In the genomic region with DNA sequence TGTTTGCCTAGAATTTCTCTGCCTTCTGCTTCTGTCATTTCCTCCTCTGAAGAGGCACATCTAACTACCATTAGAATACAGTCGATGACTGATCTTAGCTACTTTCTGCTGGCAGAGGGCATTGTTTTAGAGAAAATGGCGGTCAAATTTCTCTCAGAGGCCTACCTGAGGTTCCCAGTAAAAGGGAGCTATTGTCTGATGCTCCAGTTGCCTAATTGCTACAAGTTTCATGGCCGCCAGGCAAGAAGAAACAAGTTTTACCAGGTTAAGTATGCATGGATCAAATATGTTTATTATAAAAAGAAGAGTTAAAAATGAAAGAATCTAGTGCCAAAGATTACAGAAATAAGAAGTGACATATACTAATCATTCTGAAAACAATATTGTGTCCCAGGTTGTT, we compare ENCODE assay signal across 24 cellular contexts.
DNase-seq lines count a peak whose midpoint lies in the region; FAIRE-seq and TF ChIP-seq lines count a peak whose summit lies in the region.
"Had no signal": no experiment of that assay in that cellular context is flagged by ENCODE, and none has a peak within 500 bp of the region (broad histone marks: within the 10 kb centered on the region; RNA-seq: fewer than 3 reads in every experiment).

No MANE protein-coding gene starts in this region.

- no peaks in the 10 kb centered on the region for H3K4me1 Mint-ChIP-seq in MCF 10A (ENCODE audit: insufficient read depth, unreplicated experiment)
- H3K4me1 Mint-ChIP-seq: CD14-positive monocyte; CD8-positive, alpha-beta memory T cell had no signal

- H3K4me3 Mint-ChIP-seq in MCF 10A (ENCODE audit: unreplicated experiment) = no peak overlapping the region
- H3K4me3 Mint-ChIP-seq: CD14-positive monocyte; CD4-positive, alpha-beta T cell; CD8-positive, alpha-beta memory T cell had no signal

- no peak for TF ChIP-seq CTCF in breast epithelium (IDR thresholded peaks at IDR 0.05)
- TF ChIP-seq CTCF in MCF 10A (IDR thresholded peaks at IDR 0.05; ENCODE audit: unreplicated experiment) = no peak
- no peak for TF ChIP-seq CTCF in epithelial cell of esophagus (IDR thresholded peaks at IDR 0.05; ENCODE audit: insufficient read depth, low read depth, low read length, missing control alignments)
- no peak for TF ChIP-seq CTCF in keratinocyte (optimal IDR thresholded peaks at IDR 0.05 in 1 of 3, IDR thresholded peaks at IDR 0.05 in 1 of 3, conservative IDR thresholded peaks at IDR 0.05 in 1 of 3; ENCODE audit: extremely low read depth in 1 of 3, insufficient read depth in 2 of 3, low read length in 3 of 3)

- no peaks in the 10 kb centered on the region for H3K9me3 ChIP-seq in breast epithelium
- H3K9me3 ChIP-seq in keratinocyte (ENCODE audit: control insufficient read depth, low read depth, low read length) = no peaks in the 10 kb centered on the region
- H3K9me3 ChIP-seq: A549, BE2C, BLaER1 had no signal

- H3K27ac ChIP-seq in breast epithelium (peak overlapping the region; percentile 56 to 80), keratinocyte (ENCODE audit: control insufficient read depth, insufficient read depth, low read length) (no peak overlapping the region)
- H3K27ac ChIP-seq: 22Rv1, A549, BLaER1 had no signal

- H3K79me2 ChIP-seq in keratinocyte (ENCODE audit: control insufficient read depth, insufficient read depth, low read length) = no peaks in the 10 kb centered on the region

- H3K9me1 ChIP-seq in keratinocyte (ENCODE audit: control insufficient read depth, extremely low read depth, insufficient read depth, low read length) = no peaks in the 10 kb centered on the region

- H3K9ac ChIP-seq in keratinocyte (ENCODE audit: control insufficient read depth, extremely low read depth, insufficient read depth, low read length) = no peak overlapping the region
- H3K9ac ChIP-seq: BLaER1 had no signal

- no peaks in the 10 kb centered on the region for H3K9me3 Mint-ChIP-seq in MCF 10A (ENCODE audit: unreplicated experiment)
- H3K9me3 Mint-ChIP-seq: CD4-positive, alpha-beta T cell had no signal

- H3K4me1 ChIP-seq in breast epithelium (no peaks in the 10 kb centered on the region), keratinocyte (ENCODE audit: control insufficient read depth, extremely low read depth, insufficient read depth, low read length) (no peaks in the 10 kb centered on the region)
- H3K4me1 ChIP-seq: A549, BE2C, BLaER1 had no signal

- H3K36me3 Mint-ChIP-seq in MCF 10A (ENCODE audit: insufficient read depth, unreplicated experiment) = no peaks in the 10 kb centered on the region
- H3K36me3 Mint-ChIP-seq: CD14-positive monocyte; CD8-positive, alpha-beta memory T cell had no signal

- no peaks in the 10 kb centered on the region for H3K27me3 Mint-ChIP-seq in MCF 10A (ENCODE audit: insufficient read depth, unreplicated experiment)
- H3K27me3 Mint-ChIP-seq: CD4-positive, alpha-beta T cell; CD8-positive, alpha-beta memory T cell had no signal

- dilution Hi-C loops in keratinocyte (cut with MboI; ENCODE audit: extremely low pct_ligation_motif_present, low sequenced_read_pairs) = no loop called here

- H3K36me3 ChIP-seq in breast epithelium (no peaks in the 10 kb centered on the region), keratinocyte (ENCODE audit: control insufficient read depth in 2 of 2, extremely low read depth in 1 of 2, insufficient read depth in 2 of 2, low read length in 2 of 2) (no peaks in the 10 kb centered on the region)
- H3K36me3 ChIP-seq: BE2C, BLaER1 had no signal

- no peak for FAIRE-seq in keratinocyte (lab: Jason Lieb, UNC)
- FAIRE-seq: A549, GM12891, GM19239 had no signal

- BruUV-seq in MCF 10A (replicated peaks; lab: Mats Ljungman, UMichigan) = no TSS peak

- H3K27me3 ChIP-seq in breast epithelium (no peaks in the 10 kb centered on the region), keratinocyte (ENCODE audit: control insufficient read depth, extremely low read depth, insufficient read depth, low read length) (no peaks in the 10 kb centered on the region)
- H3K27me3 ChIP-seq: BE2C, BLaER1 had no signal

- H3K4me3 ChIP-seq in breast epithelium (no peak overlapping the region), epithelial cell of esophagus (ENCODE audit: low read length) (no peak overlapping the region), keratinocyte (ENCODE audit: control insufficient read depth in 2 of 3, extremely low read depth in 1 of 3, insufficient read depth in 2 of 3, low read depth in 1 of 3, low read length in 3 of 3) (no peak overlapping the region)
- H3K4me3 ChIP-seq: A549, BLaER1 had no signal

- H3K4me2 ChIP-seq in keratinocyte (ENCODE audit: control insufficient read depth, extremely low read depth, insufficient read depth, low read depth, low read length) = no peak overlapping the region
- H3K4me2 ChIP-seq: A549, BLaER1 had no signal

- peak in 1 of 2 donors; percentile 24 for DNase-seq in breast epithelium (ENCODE audit: low spot score in 2 of 2)
- no peak for DNase-seq in MCF 10A (ENCODE audit: unreplicated experiment)
- DNase-seq in epithelial cell of esophagus (ENCODE audit: low read depth) = peak; percentile 65
- DNase-seq in keratinocyte (ENCODE audit: low read depth, low spot score) = no peak
- no peak for DNase-seq in ACHN
- no peak for DNase-seq in CD1c-positive myeloid dendritic cell (ENCODE audit: extremely low spot score)
- DNase-seq: BE2C; C1 segment of cervical spinal cord; CD4-positive, alpha-beta T cell; CD8-positive, alpha-beta memory T cell; COR-L47; DMS 273 treated with DMSO at 0.1 percent for 48 hours; DMS153; DMS53; DMS79; DND-41; EL; GDM1 had no signal

- in situ Hi-C loops in ACHN (cut with HindIII; ENCODE audit: low pct_ligation_motif_present, low pct_unique_long_range_greater_than_20kb, low sequenced_read_pairs) = no loop called here

- no peaks in the 10 kb centered on the region for H4K20me1 ChIP-seq in keratinocyte (ENCODE audit: control insufficient read depth, extremely low read depth, insufficient read depth, low read length)
- H4K20me1 ChIP-seq: BLaER1 had no signal

- CTCF ChIA-PET in MCF 10A (lab: Yijun Ruan, JAX) = no interaction called here

- TF ChIP-seq POLR2A in breast epithelium (IDR thresholded peaks at IDR 0.05) = no peak

- intact Hi-C loops in breast epithelium (cut with DNase I; ENCODE audit: low total_unique reads) (no loop called here), MCF 10A (cut with micrococcal nuclease) (no loop called here)

- H3K27ac Mint-ChIP-seq in MCF 10A (ENCODE audit: low read depth, unreplicated experiment) = no peak overlapping the region
- H3K27ac Mint-ChIP-seq: CD14-positive monocyte; CD4-positive, alpha-beta T cell; CD8-positive, alpha-beta memory T cell had no signal

- POLR2A ChIA-PET in MCF 10A (lab: Yijun Ruan, JAX) = no interaction called here

- peak overlapping the region; percentile 44 for H2AFZ ChIP-seq in keratinocyte (ENCODE audit: control insufficient read depth, low read length)
